Comparison of ENCODE assay signal across 9 cellular contexts in the genomic region with DNA sequence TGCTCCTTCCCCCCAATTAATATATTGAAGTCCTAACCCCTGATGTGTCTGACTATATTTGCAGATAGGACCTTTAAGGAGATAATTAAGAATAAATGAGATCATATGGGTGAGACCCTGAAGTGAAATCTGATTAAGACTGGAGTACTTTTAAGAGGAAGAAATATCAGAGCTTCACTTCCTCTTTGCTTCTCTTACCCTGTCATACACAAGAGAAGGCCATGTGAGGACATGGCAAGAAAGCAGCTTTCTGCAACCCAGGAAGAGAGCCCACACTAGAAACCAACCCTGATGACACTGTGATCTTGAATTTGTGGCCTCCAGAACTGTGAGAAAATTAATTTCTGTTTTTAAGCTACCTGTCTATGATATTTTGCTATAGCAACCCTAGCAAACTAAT. TPM values are rescaled to one million over a fixed set of nuclear protein-coding genes. Genes with fewer than 3 reads are reported as not detected.
DNase-seq lines count a peak whose midpoint lies in the region; ATAC-seq, FAIRE-seq and TF ChIP-seq lines count a peak whose summit lies in the region.
"Had no signal": no experiment of that assay in that cellular context is flagged by ENCODE, and none has a peak within 500 bp of the region (broad histone marks: within the 10 kb centered on the region; RNA-seq: fewer than 3 reads in every experiment).

No MANE protein-coding gene starts in this region.

- no peak for DNase-seq in GM12892 (ENCODE audit: insufficient read length)
- DNase-seq in central memory CD4-positive, alpha-beta T cell = peak; percentile 19
- DNase-seq in NCI-H2227 (lab: John Stamatoyannopoulos, UW; ENCODE audit: unreplicated experiment) = no peak
- DNase-seq in tibial nerve (ENCODE audit: low spot score in 2 of 2) = no peak
- no peak for DNase-seq in activated CD4-positive, alpha-beta T cell treated with anti-CD3 and anti-CD28 coated beads for 4 hours
- no peak for DNase-seq in COR-L47 (lab: John Stamatoyannopoulos, UW)
- DNase-seq: psoas muscle had no signal

- FAIRE-seq in GM12892 (lab: Jason Lieb, UNC) = peak; percentile 79

- no peak overlapping the region for H3K4me3 ChIP-seq in tibial nerve
- H3K4me3 ChIP-seq: psoas muscle had no signal

- no peaks in the 10 kb centered on the region for H3K27me3 ChIP-seq in tibial nerve

- TF ChIP-seq POLR2A in GM12892 (IDR thresholded peaks at IDR 0.05; ENCODE audit: low read depth, low read length) = no peak
- TF ChIP-seq POLR2A in tibial nerve (IDR thresholded peaks at IDR 0.05) = no peak

- peaks cover 0 to 47% (median 4%) of the 10 kb centered on the region in 4 donors for H3K4me1 ChIP-seq in tibial nerve

- TF ChIP-seq EP300 in tibial nerve (IDR thresholded peaks at IDR 0.05) = no peak

- H3K27ac ChIP-seq in tibial nerve = no peak overlapping the region
- H3K27ac ChIP-seq: psoas muscle had no signal

- no peak for TF ChIP-seq CTCF in tibial nerve (IDR thresholded peaks at IDR 0.05)

- ATAC-seq in GM21423 (IDR thresholded peaks at IDR 0.05; ENCODE audit: unreplicated experiment) (peak; percentile 98), HG03571 (IDR thresholded peaks at IDR 0.05; ENCODE audit: unreplicated experiment) (peak; percentile 92)

- no peaks in the 10 kb centered on the region for H3K36me3 ChIP-seq in tibial nerve

- H3K9me3 ChIP-seq in tibial nerve = no peaks in the 10 kb centered on the region
- H3K9me3 ChIP-seq: psoas muscle had no signal

RNA-seq across cellular contexts. Expression of a gene that starts 44.2 kb away (rescaled TPM):
- 44.8 TPM for polyA plus RNA-seq in GM12892 (2012; ENCODE audit: missing spikeins)
- 100 to 1,000 TPM; 100 to 156 (median 131) TPM for total RNA-seq in tibial nerve
